24 cellular contexts compared by ENCODE assay signal in the genomic region with DNA sequence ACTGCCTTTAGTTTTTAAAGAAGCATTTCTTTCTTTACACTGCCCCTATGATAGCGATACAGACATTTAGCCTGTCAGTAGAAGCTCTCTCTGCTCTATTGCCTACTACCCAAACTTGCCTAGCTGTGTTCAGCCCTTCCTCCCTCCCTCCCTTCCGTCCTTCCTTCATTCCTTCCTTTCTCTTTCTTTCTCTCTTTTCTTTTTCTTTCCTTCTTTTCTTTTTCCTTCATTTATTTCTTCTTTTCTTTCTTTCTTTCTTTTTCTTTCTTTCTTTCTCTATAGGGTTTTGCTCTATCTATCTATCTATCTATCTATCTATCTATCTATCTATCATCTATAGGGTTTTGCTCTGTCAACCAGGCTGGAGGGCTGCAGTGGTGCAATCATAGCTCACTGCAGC. TPM values are rescaled to one million over a fixed set of nuclear protein-coding genes. Genes with fewer than 3 reads are reported as not detected.
DNase-seq lines count a peak whose midpoint lies in the region; ATAC-seq, FAIRE-seq and TF ChIP-seq lines count a peak whose summit lies in the region.
"Had no signal": no experiment of that assay in that cellular context is flagged by ENCODE, and none has a peak within 500 bp of the region (broad histone marks: within the 10 kb centered on the region; RNA-seq: fewer than 3 reads in every experiment).

No MANE protein-coding gene starts in this region.

- H3K9ac ChIP-seq in IMR-90 (ENCODE audit: low read depth, low read length) (no peak overlapping the region), K562 (ENCODE audit: insufficient read depth in 1 of 2, low read depth in 2 of 2, low read length in 2 of 2) (no peak overlapping the region), smooth muscle cell (ENCODE audit: low read depth) (no peak overlapping the region)

- no peak for TF ChIP-seq CTCF in IMR-90 (conservative IDR thresholded peaks at IDR 0.05; ENCODE audit: low read depth, low read length)
- no peak for TF ChIP-seq CTCF in K562 (IDR thresholded peaks at IDR 0.05 in 2 of 3, conservative IDR thresholded peaks at IDR 0.05 in 1 of 3; ENCODE audit: insufficient read depth in 2 of 3, low read depth in 1 of 3, low read length in 3 of 3)
- TF ChIP-seq CTCF in smooth muscle cell (IDR thresholded peaks at IDR 0.05; ENCODE audit: borderline replicate concordance, insufficient read depth, poor library complexity, severe bottlenecking): no peak
- TF ChIP-seq CTCF in adrenal gland (IDR thresholded peaks at IDR 0.05): no peak
- TF ChIP-seq CTCF in gastrocnemius medialis (IDR thresholded peaks at IDR 0.05 in 4 of 5, conservative IDR thresholded peaks at IDR 0.05 in 1 of 5): no peak

- no peaks in the 10 kb centered on the region for H3K27me3 ChIP-seq in IMR-90 (ENCODE audit: control insufficient read depth, insufficient read depth, low read length)
- H3K27me3 ChIP-seq in K562 (ENCODE audit: control insufficient read depth in 2 of 2, insufficient read depth in 2 of 2, low read length in 2 of 2): no peaks in the 10 kb centered on the region
- no peaks in the 10 kb centered on the region for H3K27me3 ChIP-seq in smooth muscle cell (ENCODE audit: low read depth)
- no peaks in the 10 kb centered on the region for H3K27me3 ChIP-seq in adrenal gland
- H3K27me3 ChIP-seq in gastrocnemius medialis: peaks cover 0 to 8% (median 0%) of the 10 kb centered on the region in 3 donors

- CTCF ChIA-PET in IMR-90 (lab: Yijun Ruan, JAX): no interaction called here
- CTCF ChIA-PET in K562 (lab: Yijun Ruan, JAX; ENCODE audit: low intra/inter-chr PET ratio): no interaction called here

- H3K36me3 ChIP-seq in IMR-90 (ENCODE audit: control insufficient read depth, insufficient read depth, low read length) (no peaks in the 10 kb centered on the region), K562 (ENCODE audit: control insufficient read depth, insufficient read depth, low read length) (no peaks in the 10 kb centered on the region), smooth muscle cell (ENCODE audit: low read depth) (no peaks in the 10 kb centered on the region), adrenal gland (replicated peaks in 1 of 2) (no peaks in the 10 kb centered on the region), gastrocnemius medialis (no peaks in the 10 kb centered on the region)

- DNase-seq in T-helper 2 cell treated with Interferon-gamma antibody and Interleukin-4, amounts not matched to agents 5 μg/mL and 100 μg/mL, for 36 hours (ENCODE audit: low spot score): no peak
- DNase-seq in T-helper 2 cell: no peak
- DNase-seq in IMR-90: no peak
- no peak for DNase-seq in K562 (ENCODE audit: extremely low read depth in 1 of 4, low spot score in 3 of 4)
- DNase-seq in smooth muscle cell (lab: John Stamatoyannopoulos, UW; ENCODE audit: unreplicated experiment): no peak
- no peak for DNase-seq in adrenal gland
- no peak for DNase-seq in gastrocnemius medialis
- DNase-seq in urothelium cell line (ENCODE audit: low spot score): no peak
- DNase-seq: 8988T, EL, GF-D8, H9, NCI-H1417 treated with DMSO at 0.1 percent for 48 hours, NCI-H187, NCI-H2107, NCI-H446 treated with DMSO at 0.1 percent for 48 hours, NCI-H526 treated with DMSO at 0.1 percent for 48 hours, OCI-M1, RPMI8226, SIG-M5 had no signal

- no peaks in the 10 kb centered on the region; the same call in 1 of the 2 replicates for H4K20me1 ChIP-seq in IMR-90 (ENCODE audit: insufficient read depth, low read length)
- H4K20me1 ChIP-seq in K562 (replicated peaks; ENCODE audit: control insufficient read depth, insufficient read depth, low read length): no peaks in the 10 kb centered on the region
- H4K20me1 ChIP-seq in smooth muscle cell (ENCODE audit: low read depth): no peaks in the 10 kb centered on the region

- H2AK9ac ChIP-seq in IMR-90 (replicated peaks; ENCODE audit: low read depth, low read length, poor library complexity): peak overlapping the region; percentile 93

- peaks cover 13% of the 10 kb centered on the region for H3K9me1 ChIP-seq in IMR-90 (ENCODE audit: insufficient read depth, low read length)
- H3K9me1 ChIP-seq in K562 (ENCODE audit: control insufficient read depth, insufficient read depth, low read length): no peaks in the 10 kb centered on the region

- peak overlapping the region; percentile 95 for H4K91ac ChIP-seq in IMR-90 (ENCODE audit: insufficient read depth, low read depth, low read length)

- H3K9me3 ChIP-seq in IMR-90 (ENCODE audit: control insufficient read depth, insufficient read depth, low read length): no peaks in the 10 kb centered on the region
- H3K9me3 ChIP-seq in K562 (replicated peaks; ENCODE audit: control insufficient read depth, insufficient read depth, low read depth, low read length): no peaks in the 10 kb centered on the region
- H3K9me3 ChIP-seq in smooth muscle cell (replicated peaks; ENCODE audit: low read depth): no peaks in the 10 kb centered on the region
- H3K9me3 ChIP-seq in adrenal gland (replicated peaks in 1 of 3): no peaks in the 10 kb centered on the region
- no peaks in the 10 kb centered on the region for H3K9me3 ChIP-seq in gastrocnemius medialis

- no peaks in the 10 kb centered on the region for H3K9me3 Mint-ChIP-seq in T-helper 2 cell treated with Interferon-gamma antibody and Interleukin-4, amounts not matched to agents 5 μg/mL and 100 μg/mL, for 36 hours
- H3K9me3 Mint-ChIP-seq: H9 had no signal

- H3K79me2 ChIP-seq in K562 (ENCODE audit: control insufficient read depth, insufficient read depth, low read length): no peaks in the 10 kb centered on the region
- no peaks in the 10 kb centered on the region for H3K79me2 ChIP-seq in smooth muscle cell (ENCODE audit: low read depth)

- H3K79me1 ChIP-seq in IMR-90 (ENCODE audit: low read depth in 1 of 2, low read length in 2 of 2): 0 out of 4 replicates have a peak, but pooled peaks cover 0 to 3% of the 10 kb centered on the region in 2 experiments

- WGBS in IMR-90 (ENCODE audit: extremely low coverage in 2 of 2, insufficient read length in 1 of 2), 2 experiments: 100% methylated on average over 1 of the region's 2 CpGs; no CpG with 5 or more reads in 1 of the 2 experiments
- WGBS in K562 (ENCODE audit: insufficient coverage, low coverage, missing lambda C conversion rate): 16% methylated on average over 2 of the region's 2 CpGs
- 81% methylated on average over 2 of the region's 2 CpGs for WGBS in smooth muscle cell (ENCODE audit: low lambda C conversion rate)
- WGBS in adrenal gland, 4 donors: 75 to 96% (median 80%) methylated on average over 2 of the region's 2 CpGs

- FAIRE-seq in K562 (lab: Jason Lieb, UNC) (no peak), urothelium cell line (lab: Jason Lieb, UNC) (no peak)
- FAIRE-seq: GM19239, HTR-8/SVneo had no signal

- peak overlapping the region; percentile 13 for H2AFZ ChIP-seq in IMR-90 (replicated peaks; ENCODE audit: low read length, poor library complexity)
- no peak overlapping the region for H2AFZ ChIP-seq in K562 (ENCODE audit: low read depth, low read length)
- no peak overlapping the region for H2AFZ ChIP-seq in smooth muscle cell (ENCODE audit: low read depth)

- H3K4me1 ChIP-seq in IMR-90 (ENCODE audit: control insufficient read depth, insufficient read depth, low read length) (peaks cover 11% of the 10 kb centered on the region), K562 (replicated peaks in 1 of 2; ENCODE audit: control insufficient read depth in 2 of 2, insufficient read depth in 2 of 2, low read length in 2 of 2) (no peaks in the 10 kb centered on the region; a peak in 1 of 5 replicates), smooth muscle cell (ENCODE audit: low read depth) (no peaks in the 10 kb centered on the region), adrenal gland (replicated peaks in 1 of 2) (no peaks in the 10 kb centered on the region), gastrocnemius medialis (no peaks in the 10 kb centered on the region)

- ATAC-seq in IMR-90 (ENCODE audit: low read depth) (no peak), K562 (no peak), gastrocnemius medialis (no peak)

- no peaks in the 10 kb centered on the region for H3K36me3 Mint-ChIP-seq in T-helper 2 cell treated with Interferon-gamma antibody and Interleukin-4, amounts not matched to agents 5 μg/mL and 100 μg/mL, for 36 hours (ENCODE audit: low read depth)
- H3K36me3 Mint-ChIP-seq: CD14-positive monocyte had no signal

- peak overlapping the region; percentile 98 for H3K4ac ChIP-seq in IMR-90 (ENCODE audit: low read depth, low read length)

- H3F3A ChIP-seq in smooth muscle cell (ENCODE audit: low read depth): peaks cover 5% of the 10 kb centered on the region

- no peak overlapping the region for H3K4me3 Mint-ChIP-seq in T-helper 2 cell treated with Interferon-gamma antibody and Interleukin-4, amounts not matched to agents 5 μg/mL and 100 μg/mL, for 36 hours
- H3K4me3 Mint-ChIP-seq: B cell, CD14-positive monocyte, H9 had no signal

- in situ Hi-C loops in IMR-90 (cut with MboI; ENCODE audit: low sequenced_read_pairs): no loop called here
- in situ Hi-C loops in K562 (cut with MboI): no loop called here
- in situ Hi-C loops in gastrocnemius medialis (cut with MboI; ENCODE audit: low sequenced_read_pairs in 4 of 4): no loop called here

- peak overlapping the region; percentile 42 for H3K27ac Mint-ChIP-seq in T-helper 2 cell treated with Interferon-gamma antibody and Interleukin-4, amounts not matched to agents 5 μg/mL and 100 μg/mL, for 36 hours
- H3K27ac Mint-ChIP-seq: B cell, H9 had no signal

- no peaks in the 10 kb centered on the region for H3K27me3 Mint-ChIP-seq in T-helper 2 cell treated with Interferon-gamma antibody and Interleukin-4, amounts not matched to agents 5 μg/mL and 100 μg/mL, for 36 hours (ENCODE audit: low read depth)

- TF ChIP-seq POLR2A in IMR-90 (IDR thresholded peaks at IDR 0.05; ENCODE audit: low read depth, low read length): no peak
- no peak for TF ChIP-seq POLR2A in K562 (conservative IDR thresholded peaks at IDR 0.05)
- TF ChIP-seq POLR2A in adrenal gland (IDR thresholded peaks at IDR 0.05): no peak
- no peak for TF ChIP-seq POLR2A in gastrocnemius medialis (IDR thresholded peaks at IDR 0.05)

- peak overlapping the region; percentile 76; the same call in 1 of the 2 replicates for H3K14ac ChIP-seq in IMR-90 (replicated peaks; ENCODE audit: low read depth, low read length)

- H3K27ac ChIP-seq in IMR-90 (ENCODE audit: insufficient read depth, low read length) (no peak overlapping the region; the same call in none of the 2 replicates), K562 (ENCODE audit: extremely low read depth, low read depth, low read length) (no peak overlapping the region), smooth muscle cell (ENCODE audit: low read depth) (peak overlapping the region; percentile 82), adrenal gland (no peak overlapping the region), gastrocnemius medialis (no peak overlapping the region)

- H3K23ac ChIP-seq in IMR-90 (ENCODE audit: low read depth, low read length): peak overlapping the region; percentile 45; the same call in 1 of the 2 replicates

- H2BK120ac ChIP-seq in IMR-90 (ENCODE audit: low read depth, low read length): peak overlapping the region; percentile 96

- TF ChIP-seq RAD21 in IMR-90 (IDR thresholded peaks at IDR 0.05; ENCODE audit: low read length): no peak
- TF ChIP-seq RAD21 in K562 (CRISPR knock-in tag; conservative IDR thresholded peaks at IDR 0.05 in 1 of 2, IDR thresholded peaks at IDR 0.05 in 1 of 2): no peak

- dilution Hi-C loops in IMR-90 (cut with HindIII; ENCODE audit: low sequenced_read_pairs, unreplicated experiment): no loop called here

- no peak overlapping the region for H3K56ac ChIP-seq in IMR-90 (ENCODE audit: extremely low read depth, insufficient read depth, low read length)

- H3K4me2 ChIP-seq in IMR-90 (ENCODE audit: low read depth, low read length): no peak overlapping the region
- no peak overlapping the region for H3K4me2 ChIP-seq in K562 (ENCODE audit: insufficient read depth, low read length)
- H3K4me2 ChIP-seq in smooth muscle cell: no peak overlapping the region

- peak overlapping the region; percentile 98 for H2BK20ac ChIP-seq in IMR-90 (ENCODE audit: low read depth, low read length)

- H3K4me1 Mint-ChIP-seq in T-helper 2 cell treated with Interferon-gamma antibody and Interleukin-4, amounts not matched to agents 5 μg/mL and 100 μg/mL, for 36 hours (ENCODE audit: low read depth): no peaks in the 10 kb centered on the region
- H3K4me1 Mint-ChIP-seq: B cell, H9 had no signal

- intact Hi-C loops in IMR-90 (cut with micrococcal nuclease) (loop anchor here (5.0 kb wide), 1 partner anchor 35 kb away; the partner anchor contains the start of gene ZNF282), K562 (cut with micrococcal nuclease) (no loop called here), adrenal gland (cut with DNase I) (no loop called here), gastrocnemius medialis (cut with DNase I; ENCODE audit: low total_unique reads) (no loop called here)

- H2BK15ac ChIP-seq in IMR-90 (ENCODE audit: low read depth, low read length): peak overlapping the region; percentile 96; the same call in 2 of the 3 replicates

- H4K5ac ChIP-seq in IMR-90 (ENCODE audit: low read depth, low read length): peak overlapping the region; percentile 88; the same call in 1 of the 2 replicates

- peak overlapping the region; percentile 91 for H2AK5ac ChIP-seq in IMR-90 (ENCODE audit: low read depth, low read length)

- H2BK5ac ChIP-seq in IMR-90 (ENCODE audit: low read depth, low read length, poor library complexity, severe bottlenecking): peak overlapping the region; percentile 95

- H3K4me3 ChIP-seq in IMR-90 (ENCODE audit: insufficient read depth, low read depth, low read length): no peak overlapping the region
- no peak overlapping the region for H3K4me3 ChIP-seq in K562
- H3K4me3 ChIP-seq in smooth muscle cell: no peak overlapping the region
- no peak overlapping the region for H3K4me3 ChIP-seq in adrenal gland
- H3K4me3 ChIP-seq in gastrocnemius medialis: no peak overlapping the region

- POLR2A ChIA-PET in IMR-90 (lab: Charles Lee; ENCODE audit: unreplicated experiment): interaction anchor here (0.7 kb wide), 1 partner anchor 1995 kb away, joined by 9 read pairs; the partner anchor contains the start of gene ABCF2
- POLR2A ChIA-PET in K562 (lab: Yijun Ruan, JAX): interaction anchor here (0.7 to 1.7 kb wide), 5 partner anchors 10 to 160 kb away, joined by 3 to 7 read pairs (median 4); partner anchors contain the start of gene ZNF282

- peak overlapping the region; percentile 75; the same call in 1 of the 2 replicates for H3K18ac ChIP-seq in IMR-90 (ENCODE audit: low read depth, low read length)

- BruUV-seq in IMR-90 (replicated peaks; lab: Mats Ljungman, UMichigan) (no TSS peak), K562 (replicated peaks; lab: Mats Ljungman, UMichigan) (no TSS peak)

- H4K8ac ChIP-seq in IMR-90 (ENCODE audit: low read depth in 2 of 2, low read length in 2 of 2): peak overlapping the region; percentile 85 to 98; a peak in 3 of 4 replicates

- TF ChIP-seq EP300 in K562 (IDR thresholded peaks at IDR 0.05; ENCODE audit: low read length): no peak

RNA-seq across cellular contexts. Expression of gene ZNF212, which starts 7.1 kb away (rescaled TPM):
- 3.8 and 4.2 TPM in 2 replicates for total RNA-seq in IMR-90 (2012; rRNA removed)
- polyA plus RNA-seq in IMR-90 (2012; rRNA removed): 4.8 and 5.1 TPM in 2 replicates
- polyA plus RNA-seq in IMR-90 (2012; cell fraction: cytosol; rRNA removed): 3.3 and 3.8 TPM in 2 replicates
- 14.9 and 20.6 TPM in 2 replicates for polyA plus RNA-seq in IMR-90 (2012; cell fraction: nucleus; rRNA removed; ENCODE audit: low replicate concordance)
- 27.2 and 40.3 TPM in 2 replicates for total RNA-seq in K562 (2011; cell fraction: chromatin; rRNA removed; ENCODE audit: low replicate concordance)
- total RNA-seq in K562 (2011; cell fraction: nucleolus; rRNA removed): 25.4 and 28.3 TPM in 2 replicates
- 21.7 and 25.2 TPM in 2 replicates for total RNA-seq in K562 (2011; cell fraction: nucleoplasm; rRNA removed)
- total RNA-seq in K562 (2014; rRNA removed): 10.2 and 10.7 TPM in 2 replicates
- 6.5 and 7.1 TPM in 2 replicates for total RNA-seq in K562 (2014; rRNA removed; fragmentation: Illumina TruSeq; extraction: Trizol)
- 5.6 and 6.3 TPM in 2 replicates for total RNA-seq in K562 (2015; rRNA removed; fragmentation: Illumina TruSeq; extraction: Trizol)
- 18.0 and 21.4 TPM in 2 replicates for total RNA-seq in K562 (2021)
- 7.2 and 13.3 TPM in 2 replicates for polyA plus RNA-seq in K562 (2011; rRNA removed)
- polyA plus RNA-seq in K562 (2011; cell fraction: cytosol; rRNA removed): 5.8 and 8.6 TPM in 2 replicates
- polyA plus RNA-seq in K562 (2011; cell fraction: nucleus; rRNA removed): 21.0 and 21.8 TPM in 2 replicates
- polyA plus RNA-seq in K562 (2012): 13.3 and 14.1 TPM in 2 replicates
- 11.2 and 14.2 TPM in 2 replicates for polyA plus RNA-seq in K562 (2014; fragmentation: Illumina TruSeq; extraction: Trizol)
- 1 to 10 TPM; 1.8 to 1.9 TPM for polyA plus RNA-seq in K562 (2014; fragmentation: Nextera tagmentation; extraction: Ambion mirVana)
- 11.6 and 14.1 TPM in 2 replicates for polyA plus RNA-seq in K562 (2014; rRNA removed)
- 5.9 and 6.0 TPM in 2 replicates for polyA minus RNA-seq in K562 (2011; rRNA and poly(A)+ RNA removed)
- 4.8 and 5.8 TPM in 2 replicates for polyA minus RNA-seq in K562 (2011; cell fraction: cytosol; rRNA and poly(A)+ RNA removed)
- polyA minus RNA-seq in K562 (2011; cell fraction: nucleus; rRNA and poly(A)+ RNA removed): 7.9 and 12.3 TPM in 2 replicates
- 3.8 and 7.7 TPM in 2 replicates for total RNA-seq in smooth muscle cell
- polyA plus RNA-seq in smooth muscle cell: 4.6 and 11.8 TPM in 2 replicates
- total RNA-seq in adrenal gland: 10 to 100 TPM in 4 of 8 donors, 1 to 10 TPM in 4; 5.7 to 22.7 (median 10.4) TPM
- polyA plus RNA-seq in adrenal gland: 10 to 100 TPM in 2 of 3 donors, 1 to 10 TPM in 1; 5.5 to 14.5 (median 14.5) TPM
- total RNA-seq in gastrocnemius medialis: 1 to 10 TPM; 3.7 to 7.5 (median 4.7) TPM

RNA-seq across cellular contexts. Expression of gene ZNF783, which starts 29.6 kb away (rescaled TPM):
- 2.3 and 2.8 TPM in 2 replicates for total RNA-seq in IMR-90 (2012; rRNA removed)
- 7.1 and 7.2 TPM in 2 replicates for polyA plus RNA-seq in IMR-90 (2012; rRNA removed)
- 3.2 and 4.3 TPM in 2 replicates for polyA plus RNA-seq in IMR-90 (2012; cell fraction: cytosol; rRNA removed)
- 60.8 and 75.2 TPM in 2 replicates for polyA plus RNA-seq in IMR-90 (2012; cell fraction: nucleus; rRNA removed; ENCODE audit: low replicate concordance)
- 23.2 and 45.5 TPM in 2 replicates for total RNA-seq in K562 (2011; cell fraction: chromatin; rRNA removed; ENCODE audit: low replicate concordance)
- 23.9 and 27.2 TPM in 2 replicates for total RNA-seq in K562 (2011; cell fraction: nucleolus; rRNA removed)
- total RNA-seq in K562 (2011; cell fraction: nucleoplasm; rRNA removed): 21.1 and 22.8 TPM in 2 replicates
- 6.9 and 7.8 TPM in 2 replicates for total RNA-seq in K562 (2014; rRNA removed)
- 3.1 and 3.2 TPM in 2 replicates for total RNA-seq in K562 (2014; rRNA removed; fragmentation: Illumina TruSeq; extraction: Trizol)
- total RNA-seq in K562 (2015; rRNA removed; fragmentation: Illumina TruSeq; extraction: Trizol): 5.0 and 5.1 TPM in 2 replicates
- 9.5 and 11.2 TPM in 2 replicates for total RNA-seq in K562 (2021)
- 8.9 and 10.0 TPM in 2 replicates for polyA plus RNA-seq in K562 (2011; rRNA removed)
- 9.5 and 9.8 TPM in 2 replicates for polyA plus RNA-seq in K562 (2011; cell fraction: cytosol; rRNA removed)
- 42.7 and 51.9 TPM in 2 replicates for polyA plus RNA-seq in K562 (2011; cell fraction: nucleus; rRNA removed)
- polyA plus RNA-seq in K562 (2012): 4.8 and 8.8 TPM in 2 replicates
- 5.1 and 5.4 TPM in 2 replicates for polyA plus RNA-seq in K562 (2014; fragmentation: Illumina TruSeq; extraction: Trizol)
- 1 to 10 TPM in 1 of 2 experiments, under 1 TPM in 1; 0.66 to 1.4 TPM for polyA plus RNA-seq in K562 (2014; fragmentation: Nextera tagmentation; extraction: Ambion mirVana)
- polyA plus RNA-seq in K562 (2014; rRNA removed): 9.3 and 10.2 TPM in 2 replicates
- 4.7 and 5.2 TPM in 2 replicates for polyA minus RNA-seq in K562 (2011; rRNA and poly(A)+ RNA removed)
- polyA minus RNA-seq in K562 (2011; cell fraction: cytosol; rRNA and poly(A)+ RNA removed): 4.0 and 4.6 TPM in 2 replicates
- polyA minus RNA-seq in K562 (2011; cell fraction: nucleus; rRNA and poly(A)+ RNA removed): 9.8 and 14.9 TPM in 2 replicates
- total RNA-seq in smooth muscle cell: 7.2 and 9.8 TPM in 2 replicates
- polyA plus RNA-seq in smooth muscle cell: 8.1 and 9.5 TPM in 2 replicates
- 10 to 100 TPM in 3 of 8 donors, 1 to 10 TPM in 5; 4.5 to 15.4 (median 8.7) TPM for total RNA-seq in adrenal gland
- polyA plus RNA-seq in adrenal gland: 10 to 100 TPM in 1 of 3 donors, 1 to 10 TPM in 2; 3.2 to 23.6 (median 9.1) TPM
- 1 to 10 TPM; 3.4 to 7.1 (median 5.5) TPM for total RNA-seq in gastrocnemius medialis

RNA-seq across cellular contexts. Expression of gene ZNF282, which starts 37.0 kb away (rescaled TPM):
- total RNA-seq in IMR-90 (2012; rRNA removed): 6.7 and 7.2 TPM in 2 replicates
- 11.9 and 13.6 TPM in 2 replicates for polyA plus RNA-seq in IMR-90 (2012; rRNA removed)
- polyA plus RNA-seq in IMR-90 (2012; cell fraction: cytosol; rRNA removed): 7.9 and 11.3 TPM in 2 replicates
- polyA plus RNA-seq in IMR-90 (2012; cell fraction: nucleus; rRNA removed; ENCODE audit: low replicate concordance): 17.8 and 29.7 TPM in 2 replicates
- total RNA-seq in K562 (2011; cell fraction: chromatin; rRNA removed; ENCODE audit: low replicate concordance): 64.6 and 106 TPM in 2 replicates
- total RNA-seq in K562 (2011; cell fraction: nucleolus; rRNA removed): 55.3 and 74.2 TPM in 2 replicates
- total RNA-seq in K562 (2011; cell fraction: nucleoplasm; rRNA removed): 39.4 and 48.6 TPM in 2 replicates
- total RNA-seq in K562 (2014; rRNA removed): 32.7 and 38.1 TPM in 2 replicates
- 11.2 and 13.2 TPM in 2 replicates for total RNA-seq in K562 (2014; rRNA removed; fragmentation: Illumina TruSeq; extraction: Trizol)
- total RNA-seq in K562 (2015; rRNA removed; fragmentation: Illumina TruSeq; extraction: Trizol): 19.0 and 20.0 TPM in 2 replicates
- total RNA-seq in K562 (2021): 54.6 and 58.6 TPM in 2 replicates
- 13.2 and 23.4 TPM in 2 replicates for polyA plus RNA-seq in K562 (2011; rRNA removed)
- polyA plus RNA-seq in K562 (2011; cell fraction: cytosol; rRNA removed): 19.3 and 29.6 TPM in 2 replicates
- polyA plus RNA-seq in K562 (2011; cell fraction: nucleus; rRNA removed): 33.7 and 56.0 TPM in 2 replicates
- 27.1 and 39.5 TPM in 2 replicates for polyA plus RNA-seq in K562 (2012)
- 17.4 and 25.2 TPM in 2 replicates for polyA plus RNA-seq in K562 (2014; fragmentation: Illumina TruSeq; extraction: Trizol)
- 1 to 10 TPM in 1 of 2 experiments, under 1 TPM in 1; 0.76 to 1.3 TPM for polyA plus RNA-seq in K562 (2014; fragmentation: Nextera tagmentation; extraction: Ambion mirVana)
- 25.5 and 37.8 TPM in 2 replicates for polyA plus RNA-seq in K562 (2014; rRNA removed)
- polyA minus RNA-seq in K562 (2011; rRNA and poly(A)+ RNA removed): 18.7 and 25.1 TPM in 2 replicates
- 23.8 and 33.7 TPM in 2 replicates for polyA minus RNA-seq in K562 (2011; cell fraction: cytosol; rRNA and poly(A)+ RNA removed)
- polyA minus RNA-seq in K562 (2011; cell fraction: nucleus; rRNA and poly(A)+ RNA removed): 27.5 and 33.3 TPM in 2 replicates
- 8.9 and 11.0 TPM in 2 replicates for total RNA-seq in smooth muscle cell
- polyA plus RNA-seq in smooth muscle cell: 5.0 and 7.0 TPM in 2 replicates
- 10 to 100 TPM; 13.6 to 33.8 (median 21.4) TPM for total RNA-seq in adrenal gland
- polyA plus RNA-seq in adrenal gland: 10 to 100 TPM in 2 of 3 donors, 1 to 10 TPM in 1; 3.6 to 15.1 (median 13.0) TPM
- total RNA-seq in gastrocnemius medialis: 10 to 100 TPM; 16.8 to 24.1 (median 23.0) TPM
